Comparison of ENCODE assay signal across 1 cellular context in the genomic region with DNA sequence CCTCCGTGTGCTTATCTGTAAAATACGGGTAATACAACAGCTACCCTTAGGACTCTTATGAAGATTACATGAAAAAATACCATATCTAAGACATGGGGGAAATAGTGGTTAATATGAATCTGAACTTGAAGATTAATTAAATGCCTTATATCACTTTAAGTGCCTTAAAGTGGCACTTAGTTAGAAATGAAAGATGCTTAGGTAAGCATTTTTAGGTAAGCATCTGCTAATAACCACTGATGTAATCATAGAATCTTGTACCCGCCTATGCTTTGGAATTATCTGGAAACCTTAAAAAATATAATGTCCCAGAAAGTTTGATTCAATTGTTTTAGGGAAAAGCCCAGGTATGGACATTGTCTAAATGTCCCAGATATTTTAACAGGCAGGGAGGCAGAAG.
A peak's percentile ranks its signal among the peaks of the same experiment; 100 is the strongest.
TF ChIP-seq lines count a peak whose summit lies in the region.

No MANE protein-coding gene starts in this region.

TF ChIP-seq in HepG2, 621 proteins besides CTCF, POLR2A, EP300 and RAD21:
- TF ChIP-seq NFRKB (IDR thresholded peaks at IDR 0.05), result no peak
- TF ChIP-seq MAFF (IDR thresholded peaks at IDR 0.05; ENCODE audit: low read depth, low read length), result peak; percentile 97
- peak; percentile 94 to 98 for TF ChIP-seq MAFK (conservative IDR thresholded peaks at IDR 0.05 in 1 of 2, IDR thresholded peaks at IDR 0.05 in 1 of 2; ENCODE audit: low read length in 2 of 2)
